Comparison of ENCODE assay signal across 8 cellular contexts in genomic region chr16:2835638-2836493, GRCh38. TPM values are rescaled to one million over a fixed set of nuclear protein-coding genes. Genes with fewer than 3 reads are reported as not detected.
A peak's percentile ranks its signal among the peaks of the same experiment; 100 is the strongest.
DNase-seq lines count a peak whose midpoint lies in the region; ATAC-seq and TF ChIP-seq lines count a peak whose summit lies in the region.

No MANE protein-coding gene starts in this region.

- DNase-seq in RKO (ENCODE audit: low spot score) (peak; percentile 95), fibroblast of lung (ENCODE audit: low read depth in 2 of 2) (peak; percentile 70 to 100), pulmonary artery endothelial cell (ENCODE audit: low read depth, low spot score) (peak; percentile 26), globus pallidus (ENCODE audit: low spot score) (no peak), HUDEP-2 (lab: John Stamatoyannopoulos, UW; ENCODE audit: unreplicated experiment in 76 of 76) (no peak)
- DNase-seq in activated naive CD4-positive, alpha-beta T cell treated with Interleukin-2 at 50 U/mL for 16 hours: no peak

- H3K36me3 ChIP-seq in ES-I3 (ENCODE audit: insufficient read depth, low read length) (no peaks in the 10 kb centered on the region), fibroblast of lung (ENCODE audit: control insufficient read depth, insufficient read depth, low read length) (no peaks in the 10 kb centered on the region)

- TF ChIP-seq CTCF in fibroblast of lung (conservative IDR thresholded peaks at IDR 0.05 in 1 of 2, IDR thresholded peaks at IDR 0.05 in 1 of 2; ENCODE audit: low read depth in 1 of 2, low read length in 2 of 2): no peak

- peak overlapping the region in 1 of 4 experiments; percentile 1 for H3K4me3 ChIP-seq in fibroblast of lung (replicated peaks in 1 of 4; ENCODE audit: control extremely low read depth in 1 of 4, insufficient read depth in 1 of 4, low read depth in 3 of 4, low read length in 4 of 4)

- H3K4me2 ChIP-seq in fibroblast of lung (ENCODE audit: extremely low read depth, insufficient read depth, low read length): peak overlapping the region; percentile 72

- no peak overlapping the region for H3K27ac ChIP-seq in fibroblast of lung (ENCODE audit: insufficient read depth, low read length)

- H2AFZ ChIP-seq in fibroblast of lung (ENCODE audit: low read length): no peak overlapping the region

- H3K9me3 ChIP-seq in ES-I3 (ENCODE audit: control insufficient read depth, insufficient read depth, low read length) (no peaks in the 10 kb centered on the region), fibroblast of lung (ENCODE audit: control insufficient read depth, insufficient read depth, low read depth, low read length) (no peaks in the 10 kb centered on the region)

- no peaks in the 10 kb centered on the region for H3K27me3 ChIP-seq in fibroblast of lung (ENCODE audit: control insufficient read depth, insufficient read depth, low read length)

- no peak for ATAC-seq in GM18519 (IDR thresholded peaks at IDR 0.05; ENCODE audit: low FRiP score, unreplicated experiment)

- H3K79me2 ChIP-seq in fibroblast of lung (ENCODE audit: control insufficient read depth, insufficient read depth, low read length): no peaks in the 10 kb centered on the region

- H3K9ac ChIP-seq in ES-I3 (ENCODE audit: low read depth, low read length) (peak overlapping the region; percentile 10; the same call in 1 of the 2 replicates), fibroblast of lung (ENCODE audit: insufficient read depth, low read length) (no peak overlapping the region)

- H4K20me1 ChIP-seq in fibroblast of lung (ENCODE audit: control insufficient read depth, extremely low read depth, insufficient read depth, low read length): no peaks in the 10 kb centered on the region

- H3K4me1 ChIP-seq in ES-I3 (ENCODE audit: insufficient read depth, low read length) (peaks cover 16% of the 10 kb centered on the region), fibroblast of lung (ENCODE audit: control insufficient read depth, extremely low read depth, insufficient read depth, low read length) (peaks cover 7% of the 10 kb centered on the region)

RNA-seq across cellular contexts. Expression of gene ZG16B, which starts 5.8 kb away (rescaled TPM):
- not detected in 2 replicates for total RNA-seq in fibroblast of lung
- polyA plus RNA-seq in fibroblast of lung: 0.14 TPM in 1 of 2 replicates, not detected in the other
- polyA plus RNA-seq in fibroblast of lung (2012): 0.17 TPM in 1 of 2 replicates, not detected in the other
- polyA minus RNA-seq in fibroblast of lung (ENCODE audit: low replicate concordance): 0.56 TPM in 1 of 2 replicates, not detected in the other
- 0.13 TPM in 1 of 2 replicates, not detected in the other for total RNA-seq in pulmonary artery endothelial cell

RNA-seq across cellular contexts. Expression of gene PRSS21, which starts 18.8 kb away (rescaled TPM):
- total RNA-seq in fibroblast of lung (0.17 and 0.77 TPM in 2 replicates), pulmonary artery endothelial cell (0.73 TPM in 1 of 2 replicates, not detected in the other)
- polyA plus RNA-seq in fibroblast of lung: 0.15 and 0.22 TPM in 2 replicates
- polyA plus RNA-seq in fibroblast of lung (2012): 0.19 TPM in 1 of 2 replicates, not detected in the other
- polyA minus RNA-seq in fibroblast of lung (ENCODE audit: low replicate concordance): not detected in 2 replicates

RNA-seq across cellular contexts. Expression of gene PRSS22, which starts 22.1 kb away (rescaled TPM):
- total RNA-seq in fibroblast of lung: 0.17 TPM in 1 of 2 replicates, not detected in the other
- not detected in 2 replicates for polyA plus RNA-seq in fibroblast of lung
- 0.13 TPM in 1 of 2 replicates, not detected in the other for polyA plus RNA-seq in fibroblast of lung (2012)
- not detected in 2 replicates for polyA minus RNA-seq in fibroblast of lung (ENCODE audit: low replicate concordance)
- total RNA-seq in pulmonary artery endothelial cell: not detected in 2 replicates

RNA-seq across cellular contexts. Expression of gene PRSS41, which starts 37.6 kb away (rescaled TPM):
- total RNA-seq in fibroblast of lung: not detected in 2 replicates
- polyA plus RNA-seq in fibroblast of lung: not detected in 2 replicates
- polyA plus RNA-seq in fibroblast of lung (2012): not detected in 2 replicates
- polyA minus RNA-seq in fibroblast of lung (ENCODE audit: low replicate concordance): not detected in 2 replicates
- total RNA-seq in pulmonary artery endothelial cell: not detected in 2 replicates

RNA-seq across cellular contexts. Expression of gene FLYWCH2, which starts 47.1 kb away (rescaled TPM):
- 55.2 and 56.8 TPM in 2 replicates for total RNA-seq in fibroblast of lung
- 18.1 and 21.2 TPM in 2 replicates for polyA plus RNA-seq in fibroblast of lung
- polyA plus RNA-seq in fibroblast of lung (2012): 42.6 and 42.8 TPM in 2 replicates
- polyA minus RNA-seq in fibroblast of lung (ENCODE audit: low replicate concordance): 2.7 and 4.8 TPM in 2 replicates
- total RNA-seq in pulmonary artery endothelial cell: 38.9 and 49.6 TPM in 2 replicates

Comparison
In these comparisons a context has a peak if more than half of its experiments do, and no peak if none do; other contexts are left out.
1. DNase-seq: peak in RKO (single experiment), fibroblast of lung (2 of 2) and pulmonary artery endothelial cell (single experiment); none in activated naive CD4-positive, alpha-beta T cell treated with Interleukin-2 at 50 U/mL for 16 hours (single experiment), globus pallidus (single experiment) and HUDEP-2 (0 of 76).